9 cellular contexts compared by ENCODE assay signal in the genomic region with DNA sequence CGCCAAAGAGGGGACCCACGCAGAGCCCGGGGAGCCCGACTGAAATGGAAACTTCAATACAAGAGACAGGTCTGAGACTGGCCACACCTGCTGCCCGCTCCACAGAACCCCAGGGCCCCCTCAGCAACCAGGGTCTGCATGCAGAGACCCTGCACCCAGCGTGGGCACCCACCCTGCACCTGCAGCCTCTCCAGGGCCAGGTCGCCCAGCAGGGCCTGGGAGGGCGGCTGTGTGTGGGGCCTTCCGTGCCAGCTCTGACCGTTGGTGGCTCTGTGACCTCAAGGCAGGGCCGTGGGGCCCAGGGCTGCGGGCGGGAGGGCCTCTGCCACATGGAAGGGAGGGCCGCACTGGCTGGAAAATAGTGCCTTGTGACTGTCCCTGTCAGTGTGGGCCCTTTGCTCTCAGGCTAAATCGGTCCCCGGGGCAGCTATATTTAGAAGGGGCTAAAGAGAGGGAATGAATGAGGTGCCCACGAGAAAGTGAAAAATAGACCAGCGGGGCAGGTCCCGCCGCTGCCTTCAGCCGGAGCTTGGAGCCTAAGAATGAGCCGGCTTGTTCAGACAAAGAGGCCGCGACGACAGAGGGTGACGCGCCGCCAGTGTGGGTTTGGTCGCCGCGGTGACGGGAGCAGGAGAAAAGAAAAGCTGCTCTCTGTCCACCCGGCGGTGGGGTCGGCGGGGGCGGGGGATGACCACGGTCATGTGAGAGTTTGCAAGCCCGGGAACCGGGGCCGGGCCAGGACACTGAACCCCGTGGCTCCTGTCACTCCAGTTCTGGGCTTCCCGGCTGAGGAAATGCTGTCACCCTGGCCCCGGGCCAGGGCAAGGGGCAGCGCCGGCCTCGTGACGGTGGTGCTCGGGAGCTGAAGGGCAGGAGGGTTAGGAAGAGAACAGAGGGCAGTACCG.
DNase-seq lines count a peak whose midpoint lies in the region; ATAC-seq and TF ChIP-seq lines count a peak whose summit lies in the region.
"Had no signal": no experiment of that assay in that cellular context is flagged by ENCODE, and none has a peak within 500 bp of the region (broad histone marks: within the 10 kb centered on the region; RNA-seq: fewer than 3 reads in every experiment).

No MANE protein-coding gene starts in this region.

- ATAC-seq in HG02623 (IDR thresholded peaks at IDR 0.05; ENCODE audit: unreplicated experiment) (no peak), HG02840 (IDR thresholded peaks at IDR 0.05; ENCODE audit: low FRiP score, unreplicated experiment) (no peak)
- no peak for ATAC-seq in activated CD8-positive, alpha-beta memory T cell treated with anti-CD3 and anti-CD28 coated beads, Interleukin-2, amount 10 ng/mL, durations not matched to agents 7 days and 5 days

- H2AFZ ChIP-seq in SK-N-SH (ENCODE audit: low read depth): no peak overlapping the region

- H3K9me2 ChIP-seq in SK-N-SH: no peaks in the 10 kb centered on the region

- H3K9me3 Mint-ChIP-seq in activated CD8-positive, alpha-beta memory T cell treated with anti-CD3 and anti-CD28 coated beads, Interleukin-2, amount 10 ng/mL, durations not matched to agents 7 days and 5 days (ENCODE audit: low read depth): no peaks in the 10 kb centered on the region
- H3K9me3 Mint-ChIP-seq: stimulated activated naive CD8-positive, alpha-beta T cell treated with anti-CD3 and anti-CD28 coated beads, Interleukin-15, Interleukin-2, amounts not matched to agents 100 ng/mL and 50 ng/mL, for 24 hours had no signal

- TF ChIP-seq CTCF in WERI-Rb-1 (IDR thresholded peaks at IDR 0.05; ENCODE audit: low read depth, low read length) (no peak), SK-N-SH (IDR thresholded peaks at IDR 0.05) (no peak)

- H3K27ac Mint-ChIP-seq in activated CD8-positive, alpha-beta memory T cell treated with anti-CD3 and anti-CD28 coated beads, Interleukin-2, amount 10 ng/mL, durations not matched to agents 7 days and 5 days: no peak overlapping the region
- H3K27ac Mint-ChIP-seq: stimulated activated naive CD8-positive, alpha-beta T cell treated with anti-CD3 and anti-CD28 coated beads, Interleukin-15, Interleukin-2, amounts not matched to agents 100 ng/mL and 50 ng/mL, for 24 hours had no signal

- H3K9me3 ChIP-seq in WERI-Rb-1 (ENCODE audit: severe bottlenecking): no peaks in the 10 kb centered on the region
- H3K9me3 ChIP-seq in SK-N-SH: no peaks in the 10 kb centered on the region

- POLR2A ChIA-PET in SK-N-SH (lab: Yijun Ruan, JAX): no interaction called here

- H3K4me3 ChIP-seq in WERI-Rb-1 (ENCODE audit: low read depth, low read length) (no peak overlapping the region), SK-N-SH (ENCODE audit: low read depth in 2 of 2, low read length in 1 of 2) (no peak overlapping the region)

- H3K9ac ChIP-seq in SK-N-SH: no peak overlapping the region

- CTCF ChIA-PET in SK-N-SH (lab: Yijun Ruan, JAX): interaction anchor here (2.0 kb wide), 1 partner anchor 33 kb away, joined by 7 read pairs; no protein-coding TSS in a partner anchor
- CTCF ChIA-PET in activated CD8-positive, alpha-beta memory T cell treated with anti-CD3 and anti-CD28 coated beads, Interleukin-2, amount 10 ng/mL, durations not matched to agents 7 days and 5 days (lab: Charles Lee): no interaction called here

- H3K4me3 Mint-ChIP-seq in activated CD8-positive, alpha-beta memory T cell treated with anti-CD3 and anti-CD28 coated beads, Interleukin-2, amount 10 ng/mL, durations not matched to agents 7 days and 5 days: no peak overlapping the region
- H3K4me3 Mint-ChIP-seq: stimulated activated naive CD8-positive, alpha-beta T cell treated with anti-CD3 and anti-CD28 coated beads, Interleukin-15, Interleukin-2, amounts not matched to agents 100 ng/mL and 50 ng/mL, for 24 hours had no signal

- H3F3A ChIP-seq in SK-N-SH (replicated peaks; ENCODE audit: insufficient read depth): peaks cover 24% of the 10 kb centered on the region

- H3K79me2 ChIP-seq in SK-N-SH (ENCODE audit: insufficient read depth): peaks cover 12% of the 10 kb centered on the region; the same call in 1 of the 2 replicates

- peak; percentile 55 for DNase-seq in G401 (ENCODE audit: low spot score)
- DNase-seq in WERI-Rb-1: peak; percentile 75
- peak; percentile 63 for DNase-seq in hepatic stellate cell (ENCODE audit: low spot score)
- DNase-seq in posterior vena cava (ENCODE audit: low spot score): peak; percentile 95
- no peak for DNase-seq in SK-N-SH
- no peak for DNase-seq in activated CD8-positive, alpha-beta memory T cell treated with anti-CD3 and anti-CD28 coated beads, Interleukin-2, amount 10 ng/mL, durations not matched to agents 7 days and 5 days

- H3K27ac ChIP-seq in WERI-Rb-1 (peak overlapping the region; percentile 48), SK-N-SH (ENCODE audit: low read depth in 2 of 2, low read length in 1 of 2) (no peak overlapping the region)

- no peak for TF ChIP-seq EP300 in SK-N-SH (IDR thresholded peaks at IDR 0.05; ENCODE audit: borderline replicate concordance in 1 of 2, low read depth in 1 of 2, low read length in 1 of 2)

- 91% methylated on average over 33 of the region's 50 CpGs for WGBS in SK-N-SH (ENCODE audit: low lambda C conversion rate)

- intact Hi-C loops in posterior vena cava (cut with DNase I): no loop called here

- peaks cover 17 to 32% of the 10 kb centered on the region in 2 experiments; a peak in 3 of 4 replicates for H3K4me1 ChIP-seq in SK-N-SH (ENCODE audit: control insufficient read depth in 1 of 2, insufficient read depth in 2 of 2, low read depth in 1 of 2, low read length in 1 of 2)

- no peaks in the 10 kb centered on the region for H3K27me3 Mint-ChIP-seq in activated CD8-positive, alpha-beta memory T cell treated with anti-CD3 and anti-CD28 coated beads, Interleukin-2, amount 10 ng/mL, durations not matched to agents 7 days and 5 days
- H3K27me3 Mint-ChIP-seq: stimulated activated naive CD8-positive, alpha-beta T cell treated with anti-CD3 and anti-CD28 coated beads, Interleukin-15, Interleukin-2, amounts not matched to agents 100 ng/mL and 50 ng/mL, for 24 hours had no signal

- no peak overlapping the region for H3K4me2 ChIP-seq in SK-N-SH

- H3K27me3 ChIP-seq in WERI-Rb-1 (ENCODE audit: insufficient read depth, low read depth, severe bottlenecking): no peaks in the 10 kb centered on the region
- no peaks in the 10 kb centered on the region for H3K27me3 ChIP-seq in SK-N-SH (ENCODE audit: insufficient read depth)

- H3K36me3 ChIP-seq in WERI-Rb-1 (no peaks in the 10 kb centered on the region), SK-N-SH (replicated peaks in 1 of 2; ENCODE audit: control insufficient read depth in 1 of 2, insufficient read depth in 2 of 2, low read length in 1 of 2) (no peaks in the 10 kb centered on the region)

- H3K4me1 Mint-ChIP-seq in activated CD8-positive, alpha-beta memory T cell treated with anti-CD3 and anti-CD28 coated beads, Interleukin-2, amount 10 ng/mL, durations not matched to agents 7 days and 5 days: peaks cover 31% of the 10 kb centered on the region

- in situ Hi-C loops in G401 (cut with HindIII; ENCODE audit: low sequenced_read_pairs): no loop called here

- H3K36me3 Mint-ChIP-seq in activated CD8-positive, alpha-beta memory T cell treated with anti-CD3 and anti-CD28 coated beads, Interleukin-2, amount 10 ng/mL, durations not matched to agents 7 days and 5 days: peaks cover 3% of the 10 kb centered on the region

- H4K20me1 ChIP-seq in SK-N-SH (ENCODE audit: insufficient read depth): no peaks in the 10 kb centered on the region

- TF ChIP-seq RAD21 in SK-N-SH (IDR thresholded peaks at IDR 0.05; ENCODE audit: low read length): no peak

TF ChIP-seq in SK-N-SH, 30 proteins besides CTCF, POLR2A, EP300 and RAD21:
- TF ChIP-seq MXI1 (IDR thresholded peaks at IDR 0.05; ENCODE audit: low read depth, low read length): no peak
- no peak for TF ChIP-seq ELF1 (IDR thresholded peaks at IDR 0.05)
- TF ChIP-seq FOXJ3 (CRISPR knock-in tag; IDR thresholded peaks at IDR 0.05): no peak
- no peak for TF ChIP-seq GABPA (IDR thresholded peaks at IDR 0.05; ENCODE audit: low read depth)
TF ChIP-seq in SK-N-SH: peak in this region for 0.

Comparison
In these comparisons a context has a peak if more than half of its experiments do, and no peak if none do; other contexts are left out.
1. DNase-seq: peak in G401 (single experiment), WERI-Rb-1 (single experiment), hepatic stellate cell (single experiment) and posterior vena cava (single experiment); none in SK-N-SH (single experiment) and activated CD8-positive, alpha-beta memory T cell treated with anti-CD3 and anti-CD28 coated beads, Interleukin-2, amount 10 ng/mL, durations not matched to agents 7 days and 5 days (single experiment).